Comparison of ENCODE assay signal across 27 cellular contexts in genomic region chr9:98929096-98929495, GRCh38. TPM values are rescaled to one million over a fixed set of nuclear protein-coding genes. Genes with fewer than 3 reads are reported as not detected.
A peak's percentile ranks its signal among the peaks of the same experiment; 100 is the strongest.
DNase-seq lines count a peak whose midpoint lies in the region; ATAC-seq and TF ChIP-seq lines count a peak whose summit lies in the region.
"Had no signal": no experiment of that assay in that cellular context is flagged by ENCODE, and none has a peak within 500 bp of the region (broad histone marks: within the 10 kb centered on the region; RNA-seq: fewer than 3 reads in every experiment).

No MANE protein-coding gene starts in this region.

- no peaks in the 10 kb centered on the region for H3K79me2 ChIP-seq in mesendoderm (ENCODE audit: control insufficient read depth, insufficient read depth, low read length)

- H3K9me3 ChIP-seq in spleen: no peaks in the 10 kb centered on the region
- H3K9me3 ChIP-seq: A549, BE2C, esophagus muscularis mucosa had no signal

- H3K18ac ChIP-seq in mesendoderm (ENCODE audit: low read length): no peak overlapping the region

- H3K9me3 Mint-ChIP-seq in brain: no peaks in the 10 kb centered on the region
- H3K9me3 Mint-ChIP-seq in mesothelial cell of epicardium: no peaks in the 10 kb centered on the region
- H3K9me3 Mint-ChIP-seq: activated CD4-positive, alpha-beta T cell treated with anti-CD3 and anti-CD28 coated beads, Interleukin-2, amount 10 ng/mL, durations not matched to agents 24 days and 14 days; activated naive CD4-positive, alpha-beta T cell treated with anti-CD3 and anti-CD28 coated beads, Interleukin-2, amount 10 ng/mL, durations not matched to agents 7 days and 5 days; neural progenitor cell; type B pancreatic cell had no signal

- H2BK120ac ChIP-seq in mesendoderm (ENCODE audit: low read depth, low read length): no peak overlapping the region

- no peak for TF ChIP-seq POLR2A in spleen (IDR thresholded peaks at IDR 0.05)

- peak; percentile 39 for DNase-seq in EH (ENCODE audit: low read depth)
- DNase-seq in RPMI7951 (ENCODE audit: low read depth): peak; percentile 26
- no peak for DNase-seq in mesothelial cell of epicardium (ENCODE audit: low spot score in 2 of 2, unreplicated experiment in 2 of 2)
- DNase-seq in mesendoderm: no peak
- no peak for DNase-seq in spleen
- no peak for DNase-seq in NOMO-1 treated with DMSO at 0.1 percent for 48 hours (lab: John Stamatoyannopoulos, UW; ENCODE audit: unreplicated experiment)
- DNase-seq: activated CD4-positive, alpha-beta T cell treated with anti-CD3 and anti-CD28 coated beads, Interleukin-2, amount 10 ng/mL, durations not matched to agents 24 days and 14 days; activated naive CD4-positive, alpha-beta T cell treated with anti-CD3 and anti-CD28 coated beads, Interleukin-2, amount 10 ng/mL, durations not matched to agents 7 days and 5 days; activated T-cell treated with anti-CD3 and anti-CD28 coated beads, Interleukin-2, amount 50 U/mL, for 48 hours; aorta; BE2C; effector CD8-positive, alpha-beta T cell; GF-D8; KG1; NCI-H187; NCI-H526 treated with DMSO at 0.1 percent for 48 hours; RPMI8226; T-helper 2 cell had no signal

- no peak for TF ChIP-seq CTCF in brain (conservative IDR thresholded peaks at IDR 0.05)
- TF ChIP-seq CTCF in mesothelial cell of epicardium (IDR thresholded peaks at IDR 0.05; ENCODE audit: unreplicated experiment): no peak
- TF ChIP-seq CTCF in spleen (IDR thresholded peaks at IDR 0.05 in 8 of 11, conservative IDR thresholded peaks at IDR 0.05 in 3 of 11): no peak

- no peak for ATAC-seq in HG03432 (IDR thresholded peaks at IDR 0.05; ENCODE audit: unreplicated experiment)
- ATAC-seq: A549 had no signal

- no peak overlapping the region for H3K4me2 ChIP-seq in mesendoderm (ENCODE audit: low read length)
- H3K4me2 ChIP-seq: A549, neural progenitor cell had no signal

- no CpG with 5 or more reads among the region's 2 CpGs for WGBS in mesendoderm (ENCODE audit: extremely low coverage, insufficient coverage, low lambda C conversion rate)
- WGBS in spleen, 5 donors: 72 to 90% (median 81%) methylated on average over 2 of the region's 2 CpGs

- no peaks in the 10 kb centered on the region for H3K79me1 ChIP-seq in mesendoderm (ENCODE audit: low read length)

- no peaks in the 10 kb centered on the region for H3K36me3 ChIP-seq in mesendoderm (ENCODE audit: control insufficient read depth, insufficient read depth, low read length)
- H3K36me3 ChIP-seq in spleen: no peaks in the 10 kb centered on the region
- H3K36me3 ChIP-seq: BE2C, esophagus muscularis mucosa, neural progenitor cell had no signal

- intact Hi-C loops in spleen (cut with DNase I; ENCODE audit: low total_unique reads): no loop called here

- H3K9ac ChIP-seq in mesendoderm (ENCODE audit: low read length): no peak overlapping the region
- H3K9ac ChIP-seq: neural progenitor cell had no signal

- H2BK15ac ChIP-seq in mesendoderm (replicated peaks; ENCODE audit: low read depth): no peak overlapping the region

- H3K4ac ChIP-seq in mesendoderm (ENCODE audit: low read depth, low read length): no peak overlapping the region

- no peak overlapping the region for H4K5ac ChIP-seq in mesendoderm (ENCODE audit: low read length)

- no peak overlapping the region for H2AK5ac ChIP-seq in mesendoderm (ENCODE audit: low read length)

- no peak overlapping the region for H4K8ac ChIP-seq in mesendoderm (ENCODE audit: low read depth, low read length)

- H3K27ac Mint-ChIP-seq in brain: peak overlapping the region in 4 of 5 experiments; percentile 55 to 94 (median 70)
- H3K27ac Mint-ChIP-seq in mesothelial cell of epicardium: peak overlapping the region; percentile 90
- H3K27ac Mint-ChIP-seq: activated CD4-positive, alpha-beta T cell treated with anti-CD3 and anti-CD28 coated beads, Interleukin-2, amount 10 ng/mL, durations not matched to agents 24 days and 14 days; activated naive CD4-positive, alpha-beta T cell treated with anti-CD3 and anti-CD28 coated beads, Interleukin-2, amount 10 ng/mL, durations not matched to agents 7 days and 5 days; progenitor cell of endocrine pancreas; type B pancreatic cell had no signal

- H3K4me1 Mint-ChIP-seq in brain: peaks cover 40% of the 10 kb centered on the region
- H3K4me1 Mint-ChIP-seq in mesothelial cell of epicardium: peaks cover 42% of the 10 kb centered on the region
- H3K4me1 Mint-ChIP-seq: activated CD4-positive, alpha-beta T cell treated with anti-CD3 and anti-CD28 coated beads, Interleukin-2, amount 10 ng/mL, durations not matched to agents 24 days and 14 days; activated naive CD4-positive, alpha-beta T cell treated with anti-CD3 and anti-CD28 coated beads, Interleukin-2, amount 10 ng/mL, durations not matched to agents 7 days and 5 days had no signal

- H3K36me3 Mint-ChIP-seq in brain (no peaks in the 10 kb centered on the region), mesothelial cell of epicardium (no peaks in the 10 kb centered on the region)
- H3K36me3 Mint-ChIP-seq: activated naive CD4-positive, alpha-beta T cell treated with anti-CD3 and anti-CD28 coated beads, Interleukin-2, amount 10 ng/mL, durations not matched to agents 7 days and 5 days; neural progenitor cell; type B pancreatic cell had no signal

- no peak overlapping the region for H3K27ac ChIP-seq in mesendoderm (ENCODE audit: low read depth, low read length)
- no peak overlapping the region for H3K27ac ChIP-seq in spleen
- H3K27ac ChIP-seq: A549, esophagus muscularis mucosa, neural progenitor cell had no signal

- H2BK5ac ChIP-seq in mesendoderm (ENCODE audit: low read length): no peak overlapping the region

- no peak overlapping the region for H3K23ac ChIP-seq in mesendoderm (ENCODE audit: low read length)

- peaks cover 4% of the 10 kb centered on the region for H3K4me1 ChIP-seq in mesendoderm (ENCODE audit: control insufficient read depth, low read depth, low read length)
- peaks cover 0 to 3% (median 0%) of the 10 kb centered on the region in 6 donors for H3K4me1 ChIP-seq in spleen
- H3K4me1 ChIP-seq: A549, BE2C had no signal

- H3K27me3 ChIP-seq in mesendoderm (ENCODE audit: insufficient read depth, low read length, poor library complexity): no peaks in the 10 kb centered on the region
- no peaks in the 10 kb centered on the region for H3K27me3 ChIP-seq in spleen (replicated peaks in 1 of 7)
- H3K27me3 ChIP-seq: esophagus muscularis mucosa, neural progenitor cell had no signal

- H3K4me3 Mint-ChIP-seq in brain: peak overlapping the region in 1 of 5 experiments; percentile 52
- no peak overlapping the region for H3K4me3 Mint-ChIP-seq in mesothelial cell of epicardium
- H3K4me3 Mint-ChIP-seq: activated CD4-positive, alpha-beta T cell treated with anti-CD3 and anti-CD28 coated beads, Interleukin-2, amount 10 ng/mL, durations not matched to agents 24 days and 14 days; activated naive CD4-positive, alpha-beta T cell treated with anti-CD3 and anti-CD28 coated beads, Interleukin-2, amount 10 ng/mL, durations not matched to agents 7 days and 5 days; neural progenitor cell; type B pancreatic cell had no signal

- no peak overlapping the region for H3K56ac ChIP-seq in mesendoderm (ENCODE audit: low read length)

- H3K27me3 Mint-ChIP-seq in brain (peaks cover 10% of the 10 kb centered on the region), mesothelial cell of epicardium (ENCODE audit: low read depth) (peaks cover 3% of the 10 kb centered on the region)

- H3K4me3 ChIP-seq in mesendoderm (ENCODE audit: low read length) (no peak overlapping the region), spleen (no peak overlapping the region)
- H3K4me3 ChIP-seq: A549, esophagus muscularis mucosa, lung, neural progenitor cell had no signal

RNA-seq across cellular contexts. Expression of gene COL15A1, which starts 14.6 kb away (rescaled TPM):
- total RNA-seq in RPMI7951 (2014; rRNA removed; shearing (Covaris generic)): 20.2 and 21.1 TPM in 2 replicates
- polyA plus RNA-seq in brain (ENCODE audit: insufficient read depth, low read depth, low replicate concordance): 1.1 TPM
- total RNA-seq in mesothelial cell of epicardium: 42.4 to 51.0 TPM (median 50.1 TPM) in 3 replicates
- polyA plus RNA-seq in mesendoderm (2013, experiment 1 of 2): 0.22 TPM
- 0.32 TPM for polyA plus RNA-seq in mesendoderm (2013, experiment 2 of 2)
- 1 to 10 TPM in 6 of 7 donors, under 1 TPM in 1; 0.94 to 9.3 (median 3.2) TPM for total RNA-seq in spleen
- polyA plus RNA-seq in spleen: 1 to 10 TPM in 2 of 3 donors, under 1 TPM in 1; 0.33 to 1.2 (median 1.1) TPM
- total RNA-seq: HT-29, progenitor cell of endocrine pancreas had no signal

Comparison
In these comparisons a context has a peak if more than half of its experiments do, and no peak if none do; other contexts are left out.
1. DNase-seq: peak in EH (single experiment) and RPMI7951 (single experiment); none in mesothelial cell of epicardium (0 of 2), mesendoderm (single experiment), spleen (single experiment) and NOMO-1 treated with DMSO at 0.1 percent for 48 hours (single experiment).